Comparison of ENCODE assay signal across 8 cellular contexts in the genomic region with DNA sequence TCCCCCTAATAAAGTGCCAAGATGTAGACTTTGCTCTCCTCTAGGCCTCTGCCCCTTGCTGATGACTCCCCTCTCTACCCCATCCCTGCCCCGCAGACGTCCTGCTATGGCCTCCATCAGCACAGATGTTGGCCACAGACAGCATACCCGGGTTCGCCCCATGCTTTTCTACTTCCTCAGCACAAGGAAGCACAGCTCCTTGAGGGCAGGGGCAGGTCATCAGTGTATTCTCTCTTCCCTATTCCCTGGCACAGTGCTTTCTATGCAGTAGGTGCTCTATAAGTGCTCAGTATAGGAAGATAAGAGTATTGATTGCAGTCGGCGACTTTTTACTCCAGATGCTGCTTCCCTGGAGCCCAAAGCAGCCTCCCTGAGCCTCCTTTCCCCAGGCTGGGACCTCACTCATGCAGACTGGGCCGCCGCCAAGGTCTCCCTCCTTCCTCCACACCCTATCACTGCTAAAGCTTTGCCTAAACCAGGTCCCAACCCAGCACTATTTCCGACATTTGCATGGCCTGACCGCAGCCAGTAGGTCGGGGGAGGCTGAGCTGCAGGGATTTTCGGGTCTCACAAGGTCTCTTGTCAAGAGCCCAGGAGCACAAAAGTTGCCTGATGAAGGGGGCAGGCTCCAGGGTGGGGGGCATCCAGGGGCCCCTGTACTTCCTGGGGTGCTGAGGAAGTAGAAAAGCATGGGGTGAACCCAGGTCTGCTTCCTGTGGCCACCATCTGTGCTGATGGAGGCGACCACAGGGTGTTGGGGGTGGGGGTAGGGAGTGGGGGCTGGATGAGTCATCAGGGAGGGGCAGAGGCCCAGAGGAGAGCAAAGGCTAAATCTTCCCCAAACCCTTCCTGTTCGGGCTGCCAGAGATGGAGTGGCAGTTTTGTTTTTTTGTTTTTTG. TPM values are rescaled to one million over a fixed set of nuclear protein-coding genes. Genes with fewer than 3 reads are reported as not detected.
DNase-seq lines count a peak whose midpoint lies in the region; ATAC-seq lines count a peak whose summit lies in the region.

No MANE protein-coding gene starts in this region.

- CTCF ChIA-PET in activated naive CD4-positive, alpha-beta T cell treated with anti-CD3 and anti-CD28 coated beads for 36 hours (lab: Charles Lee): interaction anchor here (0.5 kb wide), 1 partner anchor 98 kb away, joined by 4 read pairs; no protein-coding TSS in a partner anchor

- no peak overlapping the region for H3K4ac ChIP-seq in neuronal stem cell (ENCODE audit: low read length)

- no peaks in the 10 kb centered on the region for H3K27me3 Mint-ChIP-seq in activated naive CD4-positive, alpha-beta T cell treated with anti-CD3 and anti-CD28 coated beads for 36 hours (ENCODE audit: low read depth)

- H3K36me3 Mint-ChIP-seq in activated naive CD4-positive, alpha-beta T cell treated with anti-CD3 and anti-CD28 coated beads for 36 hours (ENCODE audit: low read depth): no peaks in the 10 kb centered on the region

- H3K4me2 ChIP-seq in neuronal stem cell (ENCODE audit: insufficient read depth, low read length, poor library complexity, severe bottlenecking): no peak overlapping the region

- H3K4me1 ChIP-seq in neuronal stem cell (ENCODE audit: control insufficient read depth in 2 of 2, insufficient read depth in 1 of 2, low read depth in 1 of 2, low read length in 2 of 2): peaks cover 0 to 5% of the 10 kb centered on the region in 2 donors

- H3K27me3 ChIP-seq in neuronal stem cell (ENCODE audit: control insufficient read depth in 3 of 3, insufficient read depth in 3 of 3, low read depth in 1 of 3, low read length in 3 of 3): peaks cover 0 to 13% (median 0%) of the 10 kb centered on the region in 3 experiments
- H3K27me3 ChIP-seq in MG63: no peaks in the 10 kb centered on the region

- H3K9me3 ChIP-seq in neuronal stem cell (replicated peaks in 1 of 2; ENCODE audit: control insufficient read depth in 2 of 2, insufficient read depth in 1 of 2, low read depth in 1 of 2, low read length in 2 of 2) (no peaks in the 10 kb centered on the region), MG63 (no peaks in the 10 kb centered on the region)

- peak overlapping the region; percentile 94 for H4K8ac ChIP-seq in neuronal stem cell (ENCODE audit: low read depth, low read length)

- H3K27ac ChIP-seq in neuronal stem cell (replicated peaks; ENCODE audit: low read length): no peak overlapping the region

- peak; percentile 71 for ATAC-seq in HG03097 (IDR thresholded peaks at IDR 0.05; ENCODE audit: low FRiP score, unreplicated experiment)

- intact Hi-C loops in activated naive CD4-positive, alpha-beta T cell treated with anti-CD3 and anti-CD28 coated beads for 36 hours (cut with micrococcal nuclease): loop anchor here (1.0 kb wide), 1 partner anchor 19 kb away; the partner anchor contains the start of gene CALHM2

- no peak overlapping the region for H3K9ac ChIP-seq in neuronal stem cell (ENCODE audit: low read depth, low read length, poor library complexity)

- peak overlapping the region; percentile 13 for H3K27ac Mint-ChIP-seq in activated naive CD4-positive, alpha-beta T cell treated with anti-CD3 and anti-CD28 coated beads for 36 hours

- H3K14ac ChIP-seq in neuronal stem cell (ENCODE audit: low read length): no peak overlapping the region

- WGBS in neuronal stem cell (ENCODE audit: extremely low coverage in 2 of 2, insufficient read length in 2 of 2, insufficient replicate concordance in 1 of 2), 2 donors: no CpG with 5 or more reads among the region's 14 CpGs

- H2BK12ac ChIP-seq in neuronal stem cell (ENCODE audit: low read length): no peak overlapping the region

- H2BK5ac ChIP-seq in neuronal stem cell (ENCODE audit: low read length): no peak overlapping the region

- peak overlapping the region; percentile 46 for H3K18ac ChIP-seq in neuronal stem cell (ENCODE audit: low read length)

- DNase-seq in GM19238 (ENCODE audit: insufficient read length, low spot score) (peak; percentile 87), SKM-1 (lab: John Stamatoyannopoulos, UW; ENCODE audit: unreplicated experiment) (peak; percentile 90), neuronal stem cell (ENCODE audit: low spot score) (no peak), DMS79 treated with DMSO at 0.1 percent for 48 hours (lab: John Stamatoyannopoulos, UW) (no peak), DMS79 (lab: John Stamatoyannopoulos, UW) (no peak), MG63 (no peak)
- peak; percentile 76 for DNase-seq in activated naive CD4-positive, alpha-beta T cell treated with anti-CD3 and anti-CD28 coated beads for 36 hours

- peak overlapping the region; percentile 74 for H2AK5ac ChIP-seq in neuronal stem cell (ENCODE audit: low read depth, low read length)

- no peak overlapping the region for H3K23ac ChIP-seq in neuronal stem cell (ENCODE audit: low read depth, low read length, poor library complexity)

- no peak overlapping the region for H4K91ac ChIP-seq in neuronal stem cell (ENCODE audit: low read depth, low read length, poor library complexity)

- no peak overlapping the region for H3K4me3 ChIP-seq in neuronal stem cell (ENCODE audit: low read length in 2 of 2)
- no peak overlapping the region for H3K4me3 ChIP-seq in MG63

- H2AFZ ChIP-seq in neuronal stem cell (ENCODE audit: low read length): peak overlapping the region; percentile 52

- no peaks in the 10 kb centered on the region for H3K79me1 ChIP-seq in neuronal stem cell (ENCODE audit: low read depth, low read length)

- no peaks in the 10 kb centered on the region for H3K9me3 Mint-ChIP-seq in activated naive CD4-positive, alpha-beta T cell treated with anti-CD3 and anti-CD28 coated beads for 36 hours

- H3K4me3 Mint-ChIP-seq in activated naive CD4-positive, alpha-beta T cell treated with anti-CD3 and anti-CD28 coated beads for 36 hours: no peak overlapping the region

- H3K36me3 ChIP-seq in neuronal stem cell (replicated peaks in 1 of 2; ENCODE audit: control insufficient read depth in 2 of 2, insufficient read depth in 2 of 2, low read length in 2 of 2): no peaks in the 10 kb centered on the region
- H3K36me3 ChIP-seq in MG63: no peaks in the 10 kb centered on the region

- H3K4me1 Mint-ChIP-seq in activated naive CD4-positive, alpha-beta T cell treated with anti-CD3 and anti-CD28 coated beads for 36 hours (ENCODE audit: low read depth): peaks cover 16% of the 10 kb centered on the region

- H2BK15ac ChIP-seq in neuronal stem cell (ENCODE audit: low read length): peak overlapping the region; percentile 60

- H2BK120ac ChIP-seq in neuronal stem cell (ENCODE audit: low read depth, low read length): peak overlapping the region; percentile 67

RNA-seq across cellular contexts. Expression of gene CALHM3, which starts 8.0 kb away (rescaled TPM):
- total RNA-seq in activated naive CD4-positive, alpha-beta T cell treated with anti-CD3 and anti-CD28 coated beads for 36 hours: not detected
- not detected for polyA plus RNA-seq in neuronal stem cell (2013, experiment 1 of 2)
- polyA plus RNA-seq in neuronal stem cell (2013, experiment 2 of 2): 0.01 TPM
- not detected in 2 replicates for total RNA-seq in MG63 (2014; rRNA removed; shearing (Covaris generic); ENCODE audit: low replicate concordance)

RNA-seq across cellular contexts. Expression of gene CALHM1, which starts 12.3 kb away (rescaled TPM):
- not detected for total RNA-seq in activated naive CD4-positive, alpha-beta T cell treated with anti-CD3 and anti-CD28 coated beads for 36 hours
- polyA plus RNA-seq in neuronal stem cell (2013, experiment 1 of 2): 0.06 TPM
- polyA plus RNA-seq in neuronal stem cell (2013, experiment 2 of 2): 0.04 TPM
- total RNA-seq in MG63 (2014; rRNA removed; shearing (Covaris generic); ENCODE audit: low replicate concordance): not detected in 2 replicates

RNA-seq across cellular contexts. Expression of gene CALHM2, which starts 18.8 kb away (rescaled TPM):
- 1 to 10 TPM; 8.3 to 9.5 TPM for total RNA-seq in activated naive CD4-positive, alpha-beta T cell treated with anti-CD3 and anti-CD28 coated beads for 36 hours
- polyA plus RNA-seq in neuronal stem cell (2013, experiment 1 of 2): 6.0 TPM
- 6.5 TPM for polyA plus RNA-seq in neuronal stem cell (2013, experiment 2 of 2)
- not detected in 2 replicates for total RNA-seq in MG63 (2014; rRNA removed; shearing (Covaris generic); ENCODE audit: low replicate concordance)

RNA-seq across cellular contexts. Expression of gene NEURL1, which starts 22.5 kb away (rescaled TPM):
- total RNA-seq in activated naive CD4-positive, alpha-beta T cell treated with anti-CD3 and anti-CD28 coated beads for 36 hours: 1 to 10 TPM; 1.3 to 1.6 TPM
- 1.4 TPM for polyA plus RNA-seq in neuronal stem cell (2013, experiment 1 of 2)
- 1.7 TPM for polyA plus RNA-seq in neuronal stem cell (2013, experiment 2 of 2)
- total RNA-seq in MG63 (2014; rRNA removed; shearing (Covaris generic); ENCODE audit: low replicate concordance): not detected in 2 replicates

Comparison
In these comparisons a context has a peak if more than half of its experiments do, and no peak if none do; other contexts are left out.
1. DNase-seq: peak in GM19238 (single experiment), SKM-1 (single experiment) and activated naive CD4-positive, alpha-beta T cell treated with anti-CD3 and anti-CD28 coated beads for 36 hours (single experiment); none in neuronal stem cell (single experiment), DMS79 treated with DMSO at 0.1 percent for 48 hours (single experiment), DMS79 (single experiment) and MG63 (single experiment).